ENCODE assay signal across 29 cellular contexts in genomic region chr2:168775837-168776236, GRCh38. TPM values are rescaled to one million over a fixed set of nuclear protein-coding genes. Genes with fewer than 3 reads are reported as not detected.
"Had no signal": no experiment of that assay in that cellular context is flagged by ENCODE, and none has a peak within 500 bp of the region (broad histone marks: within the 10 kb centered on the region; RNA-seq: fewer than 3 reads in every experiment).

No MANE protein-coding gene starts in this region.

- FAIRE-seq: colon, endometrium, endothelial cell of umbilical vein, frontal cortex had no signal

- H3K9me3 ChIP-seq: colonic mucosa, esophagus squamous epithelium, gastrocnemius medialis had no signal

- H3K27ac Mint-ChIP-seq: dendritic cell treated with granulocyte-macrophage colony-stimulating factor and Interleukin-4, amounts not matched to agents 40 ng/mL and 50 ng/mL, for 4 days; effector memory CD8-positive, alpha-beta T cell; endodermal cell had no signal

- H3K4me3 Mint-ChIP-seq: dendritic cell treated with granulocyte-macrophage colony-stimulating factor and Interleukin-4, amounts not matched to agents 40 ng/mL and 50 ng/mL, for 4 days; effector memory CD8-positive, alpha-beta T cell; endodermal cell had no signal

- H3K27me3 ChIP-seq: colonic mucosa, dorsolateral prefrontal cortex, esophagus muscularis mucosa, esophagus squamous epithelium, foreskin keratinocyte, gastrocnemius medialis, gastroesophageal sphincter, heart left ventricle, heart right ventricle had no signal

- H3K4me1 ChIP-seq: colonic mucosa, foreskin keratinocyte, gastrocnemius medialis, gastroesophageal sphincter had no signal

- H3K4me3 ChIP-seq: colonic mucosa, coronary artery, dorsolateral prefrontal cortex, esophagus muscularis mucosa, esophagus squamous epithelium, gastrocnemius medialis, gastroesophageal sphincter, heart left ventricle, heart right ventricle had no signal

- H3K9me3 Mint-ChIP-seq: effector memory CD8-positive, alpha-beta T cell had no signal

- H3K36me3 ChIP-seq: colonic mucosa, esophagus muscularis mucosa, esophagus squamous epithelium, gastrocnemius medialis, heart left ventricle, heart right ventricle had no signal

- H3K27ac ChIP-seq: colonic mucosa, coronary artery, dorsolateral prefrontal cortex, epithelial cell of prostate, esophagus muscularis mucosa, esophagus squamous epithelium, foreskin keratinocyte, gastrocnemius medialis, gastroesophageal sphincter, heart left ventricle, heart right ventricle had no signal

- H3K27me3 Mint-ChIP-seq: dendritic cell treated with granulocyte-macrophage colony-stimulating factor and Interleukin-4, amounts not matched to agents 40 ng/mL and 50 ng/mL, for 4 days; effector memory CD8-positive, alpha-beta T cell had no signal

- DNase-seq: colonic mucosa; cortex of kidney; dermis blood vessel endothelial cell; dorsolateral prefrontal cortex; effector CD4-positive, alpha-beta T cell; effector CD8-positive, alpha-beta T cell; effector memory CD4-positive, alpha-beta T cell; effector memory CD8-positive, alpha-beta T cell; endodermal cell; erythroblast; esophagus squamous epithelium; foreskin fibroblast; foreskin keratinocyte; foreskin melanocyte; gastrocnemius medialis; glutamatergic neuron; head of caudate nucleus; heart left ventricle; heart right ventricle had no signal

- ATAC-seq: effector memory CD8-positive, alpha-beta T cell; esophagus mucosa; foreskin keratinocyte; gastrocnemius medialis; gastroesophageal sphincter; heart left ventricle; heart right ventricle had no signal

RNA-seq across cellular contexts. Expression of gene NOSTRIN, which starts 26.6 kb away (rescaled TPM):
- total RNA-seq: foreskin keratinocyte had no signal
- polyA plus RNA-seq: foreskin keratinocyte had no signal
